Comparison of ENCODE assay signal across 28 cellular contexts in genomic region chr5:107777161-107777740, GRCh38.
"Had no signal": no experiment of that assay in that cellular context is flagged by ENCODE, and none has a peak within 500 bp of the region (broad histone marks: within the 10 kb centered on the region; RNA-seq: fewer than 3 reads in every experiment).

No MANE protein-coding gene starts in this region.

- H3K4me3 ChIP-seq: body of pancreas, esophagus squamous epithelium, skin epidermis, thoracic aorta, uterus had no signal

- H3K27ac ChIP-seq: body of pancreas, epithelial cell of prostate, esophagus squamous epithelium, neutrophil, skin epidermis, thoracic aorta, uterus, WERI-Rb-1 had no signal

- H3K27me3 ChIP-seq: body of pancreas, esophagus squamous epithelium, neutrophil, uterus had no signal

- DNase-seq: activated CD4-positive, alpha-beta T cell treated with anti-CD3 and anti-CD28 coated beads for 48 hours; activated CD4-positive, alpha-beta T cell treated with anti-CD3 and anti-CD28 coated beads, Interleukin-2, amount 50 U/mL, for 48 hours; activated CD8-positive, alpha-beta memory T cell treated with anti-CD3 and anti-CD28 coated beads for 24 hours; activated effector memory CD4-positive, alpha-beta T cell treated with Interleukin-2 at 50 U/mL for 16 hours; activated naive CD4-positive, alpha-beta T cell treated with Interleukin-2 at 50 U/mL for 16 hours; aorta; body of pancreas; dermis blood vessel endothelial cell; effector CD4-positive, alpha-beta T cell; esophagus squamous epithelium; left ventricle myocardium superior; naive B cell; stimulated activated CD4-positive, alpha-beta T cell treated with anti-CD3 and anti-CD28 coated beads, Interleukin-12 subunit alpha, Interleukin-12 subunit beta, amount 100 ng/mL, for 4 hours; stimulated activated CD4-positive, alpha-beta T cell treated with anti-CD3 and anti-CD28 coated beads, Interleukin-4, amount 100 ng/mL, for 24 hours; T-helper 1 cell; trophoblast cell; uterus; WERI-Rb-1 had no signal

- ATAC-seq: activated CD4-positive, CD25-positive, alpha-beta regulatory T cell treated with anti-CD3 and anti-CD28 coated beads, Interleukin-2, amount 50 U/mL, for 24 hours; body of pancreas; left ventricle myocardium superior; sciatic nerve; stimulated activated effector memory CD8-positive, alpha-beta T cell treated with anti-CD3 and anti-CD28 coated beads, Interleukin-12 subunit alpha, Interleukin-12 subunit beta, amount 100 ng/mL, for 72 hours had no signal

- H3K4me3 Mint-ChIP-seq: activated naive CD8-positive, alpha-beta T cell; naive B cell; stimulated activated effector memory CD8-positive, alpha-beta T cell treated with anti-CD3 and anti-CD28 coated beads, Interleukin-12 subunit alpha, Interleukin-12 subunit beta, amount 100 ng/mL, for 72 hours; stimulated activated naive CD8-positive, alpha-beta T cell treated with anti-CD3 and anti-CD28 coated beads, Interleukin-15, Interleukin-2, amounts not matched to agents 100 ng/mL and 50 ng/mL, for 24 hours had no signal

- H3K9me3 ChIP-seq: body of pancreas, neutrophil, uterus had no signal

- H3K27me3 Mint-ChIP-seq: naive B cell; stimulated activated naive CD8-positive, alpha-beta T cell treated with anti-CD3 and anti-CD28 coated beads, Interleukin-15, Interleukin-2, amounts not matched to agents 100 ng/mL and 50 ng/mL, for 24 hours had no signal

- H3K36me3 Mint-ChIP-seq: activated naive CD8-positive, alpha-beta T cell; naive B cell; stimulated activated effector memory CD8-positive, alpha-beta T cell treated with anti-CD3 and anti-CD28 coated beads, Interleukin-12 subunit alpha, Interleukin-12 subunit beta, amount 100 ng/mL, for 72 hours had no signal

- H3K27ac Mint-ChIP-seq: activated naive CD8-positive, alpha-beta T cell; progenitor cell of endocrine pancreas; stimulated activated effector memory CD8-positive, alpha-beta T cell treated with anti-CD3 and anti-CD28 coated beads, Interleukin-12 subunit alpha, Interleukin-12 subunit beta, amount 100 ng/mL, for 72 hours; stimulated activated naive CD8-positive, alpha-beta T cell treated with anti-CD3 and anti-CD28 coated beads, Interleukin-15, Interleukin-2, amounts not matched to agents 100 ng/mL and 50 ng/mL, for 24 hours had no signal

- H3K4me1 ChIP-seq: body of pancreas, esophagus squamous epithelium, uterus had no signal

- H3K4me1 Mint-ChIP-seq: naive B cell; stimulated activated effector memory CD8-positive, alpha-beta T cell treated with anti-CD3 and anti-CD28 coated beads, Interleukin-12 subunit alpha, Interleukin-12 subunit beta, amount 100 ng/mL, for 72 hours had no signal

- H3K36me3 ChIP-seq: esophagus squamous epithelium, neutrophil, thoracic aorta, uterus, WERI-Rb-1 had no signal

- H3K9me3 Mint-ChIP-seq: stimulated activated effector memory CD8-positive, alpha-beta T cell treated with anti-CD3 and anti-CD28 coated beads, Interleukin-12 subunit alpha, Interleukin-12 subunit beta, amount 100 ng/mL, for 72 hours; stimulated activated naive CD8-positive, alpha-beta T cell treated with anti-CD3 and anti-CD28 coated beads, Interleukin-15, Interleukin-2, amounts not matched to agents 100 ng/mL and 50 ng/mL, for 24 hours had no signal
